1 cellular context compared by ENCODE assay signal in genomic region chr12:76216585-76217472, GRCh38.
TF ChIP-seq lines count a peak whose summit lies in the region.

No MANE protein-coding gene starts in this region.

TF ChIP-seq in H1, 55 proteins besides CTCF, POLR2A, EP300 and RAD21:
- no peak for TF ChIP-seq RFX5 (IDR thresholded peaks at IDR 0.05; ENCODE audit: borderline replicate concordance, low read depth, low read length)
- TF ChIP-seq SP1 (IDR thresholded peaks at IDR 0.05; ENCODE audit: low read depth, low read length), result no peak
- TF ChIP-seq KDM5A (IDR thresholded peaks at IDR 0.05; ENCODE audit: low read length), result no peak
- TF ChIP-seq CBX5 (IDR thresholded peaks at IDR 0.05; ENCODE audit: low read depth, low read length), result no peak
- TF ChIP-seq FOSL1 (IDR thresholded peaks at IDR 0.05; ENCODE audit: insufficient read depth, low read depth, low read length), result no peak
- TF ChIP-seq TCF12 (IDR thresholded peaks at IDR 0.05; ENCODE audit: low read depth, low read length), result no peak
